18 cellular contexts compared by ENCODE assay signal in the genomic region with DNA sequence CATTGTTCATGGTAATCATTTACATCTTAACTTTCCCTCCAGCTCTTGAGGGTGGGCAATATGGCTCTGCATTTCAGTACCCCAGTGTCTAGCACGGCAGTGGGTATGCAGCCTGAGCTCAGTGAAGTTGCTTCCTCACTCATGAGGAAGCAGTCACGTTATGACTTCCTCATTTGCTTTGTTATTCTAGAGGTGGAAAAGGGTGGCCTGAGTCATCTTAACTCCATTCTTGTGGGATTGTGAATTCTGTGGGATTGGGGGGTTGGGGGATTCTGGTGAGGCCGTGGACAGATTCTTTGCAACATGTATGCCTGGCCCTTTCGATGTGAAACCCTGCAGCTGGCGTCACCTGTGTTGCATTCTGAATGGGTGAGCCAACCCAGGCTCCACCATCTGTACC.
"Had no signal": no experiment of that assay in that cellular context is flagged by ENCODE, and none has a peak within 500 bp of the region (broad histone marks: within the 10 kb centered on the region; RNA-seq: fewer than 3 reads in every experiment).

No MANE protein-coding gene starts in this region.

- H3K27me3 Mint-ChIP-seq: effector memory CD8-positive, alpha-beta T cell; stimulated activated naive CD8-positive, alpha-beta T cell treated with anti-CD3 and anti-CD28 coated beads, Interleukin-15, amount 100 ng/mL, for 72 hours had no signal

- H3K27ac ChIP-seq: body of pancreas, esophagus squamous epithelium, left lung, suprapubic skin, transverse colon had no signal

- H3K4me1 ChIP-seq: body of pancreas, esophagus squamous epithelium, left lung, suprapubic skin, transverse colon had no signal

- H3K4me3 Mint-ChIP-seq: activated naive CD8-positive, alpha-beta T cell; activated T-helper 1 cell treated with anti-CD3 and anti-CD28 coated beads, Interleukin-12 subunit alpha, Interleukin-12 subunit beta, Interleukin-2, Interleukin-4 antibody, amounts not matched to agents 30 ng/mL and 10 ng/mL and 1 ng/mL, durations not matched to agents 14 hours and 24 hours and 36 hours; effector memory CD8-positive, alpha-beta T cell; neural crest cell; stimulated activated naive CD8-positive, alpha-beta T cell treated with anti-CD3 and anti-CD28 coated beads, Interleukin-15, amount 100 ng/mL, for 72 hours had no signal

- H3K4me3 ChIP-seq: body of pancreas, esophagus squamous epithelium, left lung, suprapubic skin, transverse colon had no signal

- H3K27ac Mint-ChIP-seq: activated naive CD8-positive, alpha-beta T cell; activated T-helper 1 cell treated with anti-CD3 and anti-CD28 coated beads, Interleukin-12 subunit alpha, Interleukin-12 subunit beta, Interleukin-2, Interleukin-4 antibody, amounts not matched to agents 30 ng/mL and 10 ng/mL and 1 ng/mL, durations not matched to agents 14 hours and 24 hours and 36 hours; effector memory CD8-positive, alpha-beta T cell; progenitor cell of endocrine pancreas; stimulated activated naive CD8-positive, alpha-beta T cell treated with anti-CD3 and anti-CD28 coated beads, Interleukin-15, amount 100 ng/mL, for 72 hours had no signal

- H3K36me3 ChIP-seq: esophagus squamous epithelium, left lung, suprapubic skin, transverse colon had no signal

- H3K9me3 ChIP-seq: body of pancreas, esophagus squamous epithelium, left lung, suprapubic skin, transverse colon had no signal

- ATAC-seq: body of pancreas; effector memory CD8-positive, alpha-beta T cell; left lung; stimulated activated naive CD8-positive, alpha-beta T cell treated with anti-CD3 and anti-CD28 coated beads, Interleukin-15, amount 100 ng/mL, for 72 hours had no signal

- DNase-seq: activated CD4-positive, alpha-beta T cell treated with anti-CD3 and anti-CD28 coated beads, Interleukin-2, amount 50 U/mL, for 48 hours; amniotic stem cell; body of pancreas; dermis blood vessel endothelial cell; effector memory CD8-positive, alpha-beta T cell; esophagus squamous epithelium; hippocampal formation; islet precursor cell; left lung; mammary epithelial cell; stimulated activated naive CD8-positive, alpha-beta T cell treated with anti-CD3 and anti-CD28 coated beads, Interleukin-15, amount 100 ng/mL, for 72 hours; T-helper 2 cell; transverse colon had no signal

- H3K4me1 Mint-ChIP-seq: stimulated activated naive CD8-positive, alpha-beta T cell treated with anti-CD3 and anti-CD28 coated beads, Interleukin-15, amount 100 ng/mL, for 72 hours had no signal

- H3K36me3 Mint-ChIP-seq: activated naive CD8-positive, alpha-beta T cell had no signal

- H3K27me3 ChIP-seq: body of pancreas, esophagus squamous epithelium, left lung, suprapubic skin, transverse colon had no signal
